In the genomic region with DNA sequence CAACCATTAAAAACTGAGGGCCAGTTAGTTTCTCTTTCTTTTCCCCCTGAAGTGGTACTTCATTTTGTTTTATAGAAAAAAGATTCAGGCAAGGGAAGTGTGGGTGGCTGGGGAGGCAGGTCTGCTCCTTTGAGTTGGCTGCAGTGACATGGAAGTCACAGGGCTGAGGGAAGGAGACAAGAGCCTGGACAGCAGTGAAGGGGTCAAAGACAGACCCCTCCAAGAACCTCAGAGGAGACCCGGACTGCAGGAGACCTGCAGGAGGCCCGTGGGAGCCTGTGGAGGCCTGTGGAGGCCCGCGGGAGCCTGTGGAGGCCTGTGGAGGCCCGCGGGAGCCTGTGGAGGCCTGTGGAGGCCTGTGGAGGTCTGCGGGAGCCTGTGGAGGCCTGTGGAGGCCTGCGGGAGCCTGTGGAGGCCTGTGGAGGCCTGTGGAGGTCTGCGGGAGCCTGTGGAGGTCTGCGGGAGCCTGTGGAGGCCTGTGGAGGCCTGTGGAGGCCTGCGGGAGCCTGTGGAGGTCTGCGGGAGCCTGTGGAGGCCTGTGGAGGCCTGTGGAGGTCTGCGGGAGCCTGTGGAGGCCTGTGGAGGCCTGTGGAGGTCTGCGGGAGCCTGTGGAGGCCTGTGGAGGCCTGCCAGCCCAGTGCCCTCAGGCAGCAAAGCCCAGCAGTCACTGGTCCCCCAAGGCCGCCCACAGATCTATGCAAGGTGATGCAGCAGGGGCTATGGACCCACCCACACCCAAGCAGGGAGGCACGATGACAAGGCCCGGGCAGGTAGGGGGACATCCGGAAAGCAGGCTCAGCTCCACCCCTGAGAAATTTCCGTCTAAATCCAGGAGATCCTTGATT, we compare ENCODE assay signal across 8 cellular contexts. TPM values are rescaled to one million over a fixed set of nuclear protein-coding genes. Genes with fewer than 3 reads are reported as not detected.
DNase-seq lines count a peak whose midpoint lies in the region; ATAC-seq, FAIRE-seq and TF ChIP-seq lines count a peak whose summit lies in the region.
"Not testable (repeated sequence)": the region's sequence is repeated elsewhere in the genome, so short reads cannot be mapped to it uniquely, and the experiment has no call there.

No MANE protein-coding gene starts in this region.

- H3K9ac ChIP-seq in K562 (ENCODE audit: insufficient read depth in 1 of 2, low read depth in 2 of 2, low read length in 2 of 2) = not testable (repeated sequence)

- H3K9me3 Mint-ChIP-seq in HFFc6; activated CD4-positive, alpha-beta memory T cell treated with anti-CD3 and anti-CD28 coated beads, Interleukin-2, amount 10 ng/mL, durations not matched to agents 7 days and 5 days; activated T-helper 17 cell treated with anti-CD3 and anti-CD28 coated beads, Interleukin-2, amount 50 U/mL, for 72 hours; memory B cell: not testable (repeated sequence)

- not testable (repeated sequence) for DNase-seq in HFFc6; SJSA1 (ENCODE audit: low read depth in 1 of 2, low spot score in 2 of 2); activated CD4-positive, alpha-beta memory T cell treated with anti-CD3 and anti-CD28 coated beads, Interleukin-2, amount 10 ng/mL, durations not matched to agents 7 days and 5 days; K562 (ENCODE audit: extremely low read depth in 1 of 4, low spot score in 3 of 4); memory B cell (ENCODE audit: low spot score in 2 of 2)

- not testable (repeated sequence) for FAIRE-seq in K562 (lab: Jason Lieb, UNC)

- in situ Hi-C loops in K562 (cut with MboI) = loop anchor here (10.0 kb wide), 1 partner anchor 169 kb away; no protein-coding TSS in a partner anchor

- intact Hi-C loops in K562 (cut with micrococcal nuclease) = loop anchor here (10.0 kb wide), 1 partner anchor 159 kb away; no protein-coding TSS in a partner anchor

- H4K20me1 ChIP-seq in K562 (replicated peaks; ENCODE audit: control insufficient read depth, insufficient read depth, low read length) = not testable (repeated sequence)

- H3K27me3 ChIP-seq in SJSA1 (replicated peaks); K562 (ENCODE audit: control insufficient read depth in 2 of 2, insufficient read depth in 2 of 2, low read length in 2 of 2); thymus (ENCODE audit: control insufficient read depth, insufficient read depth): not testable (repeated sequence)

- H3K4me2 ChIP-seq in K562 (ENCODE audit: insufficient read depth, low read length) = not testable (repeated sequence)

- not testable (repeated sequence) for TF ChIP-seq POLR2A in K562 (conservative IDR thresholded peaks at IDR 0.05)

- peak overlapping the region; percentile 39; the same call in 1 of the 2 replicates for H3K27ac Mint-ChIP-seq in HFFc6
- peak overlapping the region; percentile 97 for H3K27ac Mint-ChIP-seq in activated CD4-positive, alpha-beta memory T cell treated with anti-CD3 and anti-CD28 coated beads, Interleukin-2, amount 10 ng/mL, durations not matched to agents 7 days and 5 days
- peak overlapping the region; percentile 99 for H3K27ac Mint-ChIP-seq in activated T-helper 17 cell treated with anti-CD3 and anti-CD28 coated beads, Interleukin-2, amount 50 U/mL, for 72 hours
- peak overlapping the region; percentile 97 for H3K27ac Mint-ChIP-seq in memory B cell

- TF ChIP-seq EP300 in K562 (IDR thresholded peaks at IDR 0.05; ENCODE audit: low read length) = not testable (repeated sequence)

- H3K4me3 Mint-ChIP-seq in HFFc6, memory B cell: not testable (repeated sequence)
- peak overlapping the region; percentile 53 for H3K4me3 Mint-ChIP-seq in activated CD4-positive, alpha-beta memory T cell treated with anti-CD3 and anti-CD28 coated beads, Interleukin-2, amount 10 ng/mL, durations not matched to agents 7 days and 5 days
- H3K4me3 Mint-ChIP-seq in activated T-helper 17 cell treated with anti-CD3 and anti-CD28 coated beads, Interleukin-2, amount 50 U/mL, for 72 hours = peak overlapping the region; percentile 88

- not testable (repeated sequence) for H3K9me1 ChIP-seq in K562 (ENCODE audit: control insufficient read depth, insufficient read depth, low read length)

- TF ChIP-seq CTCF in HFFc6 (IDR thresholded peaks at IDR 0.05); K562 (IDR thresholded peaks at IDR 0.05 in 2 of 3, conservative IDR thresholded peaks at IDR 0.05 in 1 of 3; ENCODE audit: insufficient read depth in 2 of 3, low read depth in 1 of 3, low read length in 3 of 3): not testable (repeated sequence)

- H3K36me3 ChIP-seq in SJSA1 (peaks cover 11% of the 10 kb centered on the region), thymus (ENCODE audit: control insufficient read depth, insufficient read depth) (peaks cover 52% of the 10 kb centered on the region)
- not testable (repeated sequence) for H3K36me3 ChIP-seq in K562 (ENCODE audit: control insufficient read depth, insufficient read depth, low read length)

- not testable (repeated sequence) for H3K4me3 ChIP-seq in SJSA1; K562; skin epidermis; thymus (ENCODE audit: low read length)

- WGBS in K562 (ENCODE audit: insufficient coverage, low coverage, missing lambda C conversion rate) = 72% methylated on average over 10 of the region's 19 CpGs
- 96% methylated on average over 19 of the region's 19 CpGs for WGBS in thymus

- H3K4me1 Mint-ChIP-seq in HFFc6 (ENCODE audit: low read depth) = peaks cover 54% of the 10 kb centered on the region
- H3K4me1 Mint-ChIP-seq in activated CD4-positive, alpha-beta memory T cell treated with anti-CD3 and anti-CD28 coated beads, Interleukin-2, amount 10 ng/mL, durations not matched to agents 7 days and 5 days = peaks cover 91% of the 10 kb centered on the region
- peaks cover 56% of the 10 kb centered on the region for H3K4me1 Mint-ChIP-seq in activated T-helper 17 cell treated with anti-CD3 and anti-CD28 coated beads, Interleukin-2, amount 50 U/mL, for 72 hours
- peaks cover 64% of the 10 kb centered on the region for H3K4me1 Mint-ChIP-seq in memory B cell

- CTCF ChIA-PET in activated CD4-positive, alpha-beta memory T cell treated with anti-CD3 and anti-CD28 coated beads, Interleukin-2, amount 10 ng/mL, durations not matched to agents 7 days and 5 days (lab: Charles Lee) = interaction anchor here (1.5 to 8.4 kb wide), 7 partner anchors 14 to 640 kb away, joined by 3 to 593 read pairs (median 28); no protein-coding TSS in a partner anchor
- CTCF ChIA-PET in K562 (lab: Yijun Ruan, JAX; ENCODE audit: low intra/inter-chr PET ratio) = interaction anchor here (0.7 kb wide), 1 partner anchor 401 kb away, joined by 3 read pairs; no protein-coding TSS in a partner anchor

- TF ChIP-seq RAD21 in K562 (CRISPR knock-in tag; conservative IDR thresholded peaks at IDR 0.05 in 1 of 2, IDR thresholded peaks at IDR 0.05 in 1 of 2) = not testable (repeated sequence)

- not testable (repeated sequence) for BruUV-seq in K562 (replicated peaks; lab: Mats Ljungman, UMichigan)

- not testable (repeated sequence) for H3K79me2 ChIP-seq in K562 (ENCODE audit: control insufficient read depth, insufficient read depth, low read length)

- POLR2A ChIA-PET in activated CD4-positive, alpha-beta memory T cell treated with anti-CD3 and anti-CD28 coated beads, Interleukin-2, amount 10 ng/mL, durations not matched to agents 7 days and 5 days (lab: Charles Lee) = interaction anchor here (2.8 to 26.6 kb wide), 10 partner anchors 7 to 707 kb away, joined by 8 to 1110 read pairs (median 82); a partner anchor contains a TSS
- POLR2A ChIA-PET in K562 (lab: Yijun Ruan, JAX) = not testable (repeated sequence)

- ATAC-seq in activated T-helper 17 cell treated with anti-CD3 and anti-CD28 coated beads, Interleukin-2, amount 50 U/mL, for 72 hours (replicated peaks); K562; memory B cell (ENCODE audit: low read depth): not testable (repeated sequence)

- not testable (repeated sequence) for H3K36me3 Mint-ChIP-seq in HFFc6 (ENCODE audit: low read depth); memory B cell
- H3K36me3 Mint-ChIP-seq in activated CD4-positive, alpha-beta memory T cell treated with anti-CD3 and anti-CD28 coated beads, Interleukin-2, amount 10 ng/mL, durations not matched to agents 7 days and 5 days (ENCODE audit: low read depth) = peaks cover 59% of the 10 kb centered on the region
- H3K36me3 Mint-ChIP-seq in activated T-helper 17 cell treated with anti-CD3 and anti-CD28 coated beads, Interleukin-2, amount 50 U/mL, for 72 hours (ENCODE audit: low read depth) = peaks cover 83% of the 10 kb centered on the region

- H3K4me1 ChIP-seq in SJSA1 (replicated peaks) = peaks cover 74% of the 10 kb centered on the region
- peaks cover 19 to 21% of the 10 kb centered on the region in 2 experiments for H3K4me1 ChIP-seq in K562 (replicated peaks in 1 of 2; ENCODE audit: control insufficient read depth in 2 of 2, insufficient read depth in 2 of 2, low read length in 2 of 2)
- H3K4me1 ChIP-seq in thymus (ENCODE audit: control insufficient read depth, insufficient read depth, low read length) = peaks cover 80% of the 10 kb centered on the region

- H3K27ac ChIP-seq in SJSA1 (peak overlapping the region; percentile 95), skin epidermis (peak overlapping the region in 16 of 21 experiments; percentile 30 to 98 (median 81)), thymus (ENCODE audit: low read depth) (peak overlapping the region; percentile 99)
- not testable (repeated sequence) for H3K27ac ChIP-seq in K562 (ENCODE audit: extremely low read depth, low read depth, low read length)

- not testable (repeated sequence) for H3K9me3 ChIP-seq in SJSA1 (replicated peaks); K562 (replicated peaks; ENCODE audit: control insufficient read depth, insufficient read depth, low read depth, low read length); thymus (ENCODE audit: control insufficient read depth)

- not testable (repeated sequence) for H2AFZ ChIP-seq in K562 (ENCODE audit: low read depth, low read length)

- not testable (repeated sequence) for H3K27me3 Mint-ChIP-seq in HFFc6 (ENCODE audit: insufficient read depth); activated CD4-positive, alpha-beta memory T cell treated with anti-CD3 and anti-CD28 coated beads, Interleukin-2, amount 10 ng/mL, durations not matched to agents 7 days and 5 days; activated T-helper 17 cell treated with anti-CD3 and anti-CD28 coated beads, Interleukin-2, amount 50 U/mL, for 72 hours; memory B cell

RNA-seq across cellular contexts. Expression of a gene that starts 34.9 kb away (rescaled TPM):
- total RNA-seq in HFFc6 (2021; fragmentation: NEBNext Ultra II Directional; extraction: Animal tissue kit (Norgen Biotek cat#: 25700)) = 100 to 1,000 TPM; 292 to 311 (median 302) TPM
- 282 and 328 TPM in 2 replicates for total RNA-seq in SJSA1 (2014; rRNA removed; shearing (Covaris generic))
- 100 to 1,000 TPM; 160 to 167 TPM for total RNA-seq in activated CD4-positive, alpha-beta memory T cell treated with anti-CD3 and anti-CD28 coated beads, Interleukin-2, amount 10 ng/mL, durations not matched to agents 7 days and 5 days
- 100 to 1,000 TPM; 218 to 229 TPM for total RNA-seq in activated T-helper 17 cell treated with anti-CD3 and anti-CD28 coated beads, Interleukin-2, amount 50 U/mL, for 72 hours
- total RNA-seq in K562 (2011; cell fraction: chromatin; rRNA removed; ENCODE audit: low replicate concordance) = 76.2 and 102 TPM in 2 replicates
- 211 and 214 TPM in 2 replicates for total RNA-seq in K562 (2011; cell fraction: nucleolus; rRNA removed)
- total RNA-seq in K562 (2011; cell fraction: nucleoplasm; rRNA removed) = 181 and 184 TPM in 2 replicates
- 104 and 149 TPM in 2 replicates for total RNA-seq in K562 (2014; rRNA removed)
- 172 and 181 TPM in 2 replicates for total RNA-seq in K562 (2014; rRNA removed; fragmentation: Illumina TruSeq; extraction: Trizol)
- 146 and 162 TPM in 2 replicates for total RNA-seq in K562 (2015; rRNA removed; fragmentation: Illumina TruSeq; extraction: Trizol)
- 129 and 143 TPM in 2 replicates for total RNA-seq in K562 (2021)
- 226 and 263 TPM in 2 replicates for polyA plus RNA-seq in K562 (2011; rRNA removed)
- polyA plus RNA-seq in K562 (2011; cell fraction: cytosol; rRNA removed) = 583 and 621 TPM in 2 replicates
- polyA plus RNA-seq in K562 (2011; cell fraction: nucleus; rRNA removed) = 58.2 and 70.1 TPM in 2 replicates
- polyA plus RNA-seq in K562 (2012) = 192 and 212 TPM in 2 replicates
- 244 and 260 TPM in 2 replicates for polyA plus RNA-seq in K562 (2014; fragmentation: Illumina TruSeq; extraction: Trizol)
- 100 to 1,000 TPM; 585 to 617 TPM for polyA plus RNA-seq in K562 (2014; fragmentation: Nextera tagmentation; extraction: Ambion mirVana)
- 222 and 233 TPM in 2 replicates for polyA plus RNA-seq in K562 (2014; rRNA removed)
- polyA minus RNA-seq in K562 (2011; rRNA and poly(A)+ RNA removed) = 87.6 and 98.8 TPM in 2 replicates
- 44.4 and 50.8 TPM in 2 replicates for polyA minus RNA-seq in K562 (2011; cell fraction: cytosol; rRNA and poly(A)+ RNA removed)
- 25.7 and 34.2 TPM in 2 replicates for polyA minus RNA-seq in K562 (2011; cell fraction: nucleus; rRNA and poly(A)+ RNA removed)
- polyA plus RNA-seq in thymus = 237 TPM

RNA-seq across cellular contexts. Expression of a gene that starts 44.0 kb away (rescaled TPM):
- total RNA-seq in HFFc6 (2021; fragmentation: NEBNext Ultra II Directional; extraction: Animal tissue kit (Norgen Biotek cat#: 25700)) = 10 to 100 TPM; 22.2 to 31.6 (median 27.5) TPM
- 7.1 and 7.3 TPM in 2 replicates for total RNA-seq in SJSA1 (2014; rRNA removed; shearing (Covaris generic))
- total RNA-seq in activated CD4-positive, alpha-beta memory T cell treated with anti-CD3 and anti-CD28 coated beads, Interleukin-2, amount 10 ng/mL, durations not matched to agents 7 days and 5 days = 10 to 100 TPM; 16.7 to 20.7 TPM
- 10 to 100 TPM; 11.2 to 31.0 TPM for total RNA-seq in activated T-helper 17 cell treated with anti-CD3 and anti-CD28 coated beads, Interleukin-2, amount 50 U/mL, for 72 hours
- 13.4 and 20.8 TPM in 2 replicates for total RNA-seq in K562 (2011; cell fraction: chromatin; rRNA removed; ENCODE audit: low replicate concordance)
- total RNA-seq in K562 (2011; cell fraction: nucleolus; rRNA removed) = 16.6 and 18.5 TPM in 2 replicates
- total RNA-seq in K562 (2011; cell fraction: nucleoplasm; rRNA removed) = 18.2 and 20.5 TPM in 2 replicates
- 4.2 and 4.4 TPM in 2 replicates for total RNA-seq in K562 (2014; rRNA removed)
- 3.9 and 4.3 TPM in 2 replicates for total RNA-seq in K562 (2014; rRNA removed; fragmentation: Illumina TruSeq; extraction: Trizol)
- total RNA-seq in K562 (2015; rRNA removed; fragmentation: Illumina TruSeq; extraction: Trizol) = 3.3 and 3.6 TPM in 2 replicates
- total RNA-seq in K562 (2021) = 8.5 and 9.5 TPM in 2 replicates
- polyA plus RNA-seq in K562 (2011; rRNA removed) = 12.0 TPM in 2 replicates
- 11.7 and 15.8 TPM in 2 replicates for polyA plus RNA-seq in K562 (2011; cell fraction: cytosol; rRNA removed)
- polyA plus RNA-seq in K562 (2011; cell fraction: nucleus; rRNA removed) = 11.2 and 13.5 TPM in 2 replicates
- polyA plus RNA-seq in K562 (2012) = 8.1 and 19.7 TPM in 2 replicates
- 9.8 and 10.0 TPM in 2 replicates for polyA plus RNA-seq in K562 (2014; fragmentation: Illumina TruSeq; extraction: Trizol)
- 1 to 10 TPM; 7.2 to 9.1 TPM for polyA plus RNA-seq in K562 (2014; fragmentation: Nextera tagmentation; extraction: Ambion mirVana)
- polyA plus RNA-seq in K562 (2014; rRNA removed) = 5.5 and 6.6 TPM in 2 replicates
- 7.3 and 10.4 TPM in 2 replicates for polyA minus RNA-seq in K562 (2011; rRNA and poly(A)+ RNA removed)
- 4.4 and 6.1 TPM in 2 replicates for polyA minus RNA-seq in K562 (2011; cell fraction: cytosol; rRNA and poly(A)+ RNA removed)
- 6.5 and 6.7 TPM in 2 replicates for polyA minus RNA-seq in K562 (2011; cell fraction: nucleus; rRNA and poly(A)+ RNA removed)
- 9.3 TPM for polyA plus RNA-seq in thymus

Comparison
In these comparisons a context has a peak if more than half of its experiments do, and no peak if none do; other contexts are left out.
1. H3K27ac Mint-ChIP-seq: peak in every context shown above with its lines; median percentile 99 in activated T-helper 17 cell treated with anti-CD3 and anti-CD28 coated beads, Interleukin-2, amount 50 U/mL, for 72 hours; 97 in activated CD4-positive, alpha-beta memory T cell treated with anti-CD3 and anti-CD28 coated beads, Interleukin-2, amount 10 ng/mL, durations not matched to agents 7 days and 5 days; 97 in memory B cell; 39 in HFFc6.